8 cellular contexts compared by ENCODE assay signal in the genomic region with DNA sequence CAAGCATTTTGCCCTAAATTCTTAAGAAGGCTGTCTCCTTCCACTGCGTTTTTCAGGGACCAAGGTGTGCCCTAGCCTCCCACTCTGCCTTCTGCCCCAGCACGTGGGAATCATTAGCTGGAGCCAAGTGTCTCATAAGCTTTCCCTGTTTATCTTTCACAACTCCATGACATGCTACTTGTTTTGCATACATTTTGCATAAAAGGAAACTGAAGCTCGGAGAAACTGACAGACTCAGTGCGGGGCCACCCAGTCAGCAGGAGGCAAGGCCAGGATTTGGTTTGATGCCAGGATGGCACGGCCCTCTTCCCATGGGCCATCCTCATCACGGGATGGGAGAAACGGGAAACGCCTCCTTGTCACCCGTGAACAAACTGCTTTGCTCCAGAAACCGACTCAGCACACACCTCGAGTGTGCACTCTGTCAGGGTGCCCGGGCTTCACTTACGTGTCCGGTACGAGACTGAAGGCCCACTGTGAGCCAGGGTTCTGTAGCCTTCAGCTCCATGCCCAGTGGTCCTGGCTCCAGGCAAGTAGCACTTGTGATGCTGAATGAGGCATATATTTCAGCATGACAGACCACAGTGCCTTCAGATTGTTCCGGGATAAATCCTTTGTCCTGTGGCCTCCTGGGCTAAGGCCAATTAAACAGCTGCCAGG. TPM values are rescaled to one million over a fixed set of nuclear protein-coding genes. Genes with fewer than 3 reads are reported as not detected.
A peak's percentile ranks its signal among the peaks of the same experiment; 100 is the strongest.
DNase-seq lines count a peak whose midpoint lies in the region; ATAC-seq, FAIRE-seq and TF ChIP-seq lines count a peak whose summit lies in the region.

No MANE protein-coding gene starts in this region.

- CTCF ChIA-PET in Panc1 (lab: Charles Lee), result interaction anchor here (0.6 kb wide), 1 partner anchor 19 kb away, joined by 3 read pairs; no protein-coding TSS in a partner anchor

- peaks cover 20% of the 10 kb centered on the region for H3K4me1 ChIP-seq in Panc1 (ENCODE audit: control insufficient read depth, insufficient read depth, low read length)
- H3K4me1 ChIP-seq in kidney (ENCODE audit: control insufficient read depth in 1 of 2, insufficient read depth in 1 of 2, low read depth in 1 of 2, low read length in 2 of 2), result peaks cover 14 to 21% of the 10 kb centered on the region in 2 donors
- peaks cover 0 to 69% (median 13%) of the 10 kb centered on the region in 6 donors for H3K4me1 ChIP-seq in spleen
- H3K4me1 ChIP-seq in tibial artery, result peaks cover 0 to 9% (median 0%) of the 10 kb centered on the region in 4 donors

- intact Hi-C loops in Panc1 (cut with micrococcal nuclease; ENCODE audit: unreplicated experiment), result no loop called here
- intact Hi-C loops in kidney (cut with DNase I), result no loop called here
- intact Hi-C loops in spleen (cut with DNase I; ENCODE audit: low total_unique reads), result no loop called here
- intact Hi-C loops in tibial artery (cut with DNase I; ENCODE audit: low total_unique reads), result no loop called here

- peaks cover 15% of the 10 kb centered on the region; the same call in 1 of the 2 replicates for H3K9me3 ChIP-seq in Panc1 (ENCODE audit: control insufficient read depth, insufficient read depth, low read depth, low read length)
- no peaks in the 10 kb centered on the region for H3K9me3 ChIP-seq in kidney (ENCODE audit: control insufficient read depth in 1 of 2, low read length in 2 of 2)
- H3K9me3 ChIP-seq in spleen, result peaks cover 0 to 26% (median 24%) of the 10 kb centered on the region in 8 donors
- peaks cover 3 to 20% (median 15%) of the 10 kb centered on the region in 3 donors for H3K9me3 ChIP-seq in tibial artery

- DNase-seq in NCI-H1694 treated with DMSO at 0.1 percent for 48 hours (lab: John Stamatoyannopoulos, UW) (peak; percentile 69), NCI-H1694 (lab: John Stamatoyannopoulos, UW) (no peak), Panc1 (ENCODE audit: low read depth, low spot score) (no peak), kidney (peak; percentile 64), spleen (peak; percentile 77), 8988T (no peak), tibial artery (no peak), HCEC 1CT (no peak)

- ATAC-seq in Panc1, result peak; percentile 45

- WGBS in spleen, 5 donors, result 34 to 70% (median 47%) methylated on average over 16 of the region's 16 CpGs

- H3K27me3 ChIP-seq in Panc1 (ENCODE audit: control insufficient read depth, insufficient read depth, low read length), result 0 out of 2 replicates have a peak, but pooled peaks cover 2% of the 10 kb centered on the region
- peaks cover 0 to 70% (median 0%) of the 10 kb centered on the region in 7 donors for H3K27me3 ChIP-seq in spleen (replicated peaks in 1 of 7)
- H3K27me3 ChIP-seq in tibial artery, result peaks cover 0 to 37% of the 10 kb centered on the region in 2 donors

- in situ Hi-C loops in Panc1 (cut with HindIII; ENCODE audit: low pct_unique_long_range_greater_than_20kb, low sequenced_read_pairs), result loop anchor here (10.0 kb wide), 1 partner anchor 52 kb away; no protein-coding TSS in a partner anchor

- no TSS peak for BruUV-seq in Panc1 (replicated peaks; lab: Mats Ljungman, UMichigan)

- no peak for TF ChIP-seq POLR2A in spleen (IDR thresholded peaks at IDR 0.05)

- FAIRE-seq in kidney (lab: Jason Lieb, UNC), result no peak

- H3K36me3 ChIP-seq in Panc1 (ENCODE audit: control insufficient read depth, insufficient read depth, low read length), result no peaks in the 10 kb centered on the region
- H3K36me3 ChIP-seq in kidney (ENCODE audit: control insufficient read depth in 1 of 2, insufficient read depth in 2 of 2, low read length in 2 of 2), result no peaks in the 10 kb centered on the region
- H3K36me3 ChIP-seq in spleen, result no peaks in the 10 kb centered on the region
- no peaks in the 10 kb centered on the region for H3K36me3 ChIP-seq in tibial artery

- no peak for TF ChIP-seq CTCF in Panc1 (IDR thresholded peaks at IDR 0.05)
- TF ChIP-seq CTCF in kidney (IDR thresholded peaks at IDR 0.05; ENCODE audit: borderline replicate concordance, extremely low read depth, insufficient read depth), result no peak
- no peak for TF ChIP-seq CTCF in spleen (IDR thresholded peaks at IDR 0.05 in 8 of 11, conservative IDR thresholded peaks at IDR 0.05 in 3 of 11)
- no peak for TF ChIP-seq CTCF in tibial artery (IDR thresholded peaks at IDR 0.05)

- H3K4me3 ChIP-seq in Panc1 (ENCODE audit: low read depth in 2 of 2, low read length in 2 of 2) (no peak overlapping the region), kidney (ENCODE audit: low read length in 2 of 2) (no peak overlapping the region), spleen (peak overlapping the region in 2 of 8 donors; percentile 18 to 41), tibial artery (no peak overlapping the region)

- H3K27ac ChIP-seq in Panc1 (ENCODE audit: low read length) (no peak overlapping the region), kidney (ENCODE audit: low read depth in 2 of 2, low read length in 2 of 2) (peak overlapping the region; percentile 1 to 60), spleen (peak overlapping the region in 7 of 8 donors; percentile 67 to 94 (median 87)), tibial artery (no peak overlapping the region)

- POLR2A ChIA-PET in Panc1 (lab: Charles Lee), result no interaction called here

- H3K9ac ChIP-seq in kidney (ENCODE audit: low read length in 2 of 2), result no peak overlapping the region

RNA-seq across cellular contexts. Expression of a gene that starts 9.6 kb away (rescaled TPM):
- 1.6 TPM for total RNA-seq in Panc1 (2021; ENCODE audit: unreplicated experiment)
- 1.4 TPM for polyA plus RNA-seq in Panc1 (2012; ENCODE audit: insufficient read length)
- total RNA-seq in kidney, result 7.1 TPM
- polyA plus RNA-seq in kidney (ENCODE audit: insufficient read depth, low read depth, low replicate concordance), result 6.6 TPM
- 10 to 100 TPM; 15.5 to 27.7 (median 18.3) TPM for total RNA-seq in spleen
- 10 to 100 TPM in 1 of 3 donors, 1 to 10 TPM in 2; 7.4 to 19.8 (median 9.1) TPM for polyA plus RNA-seq in spleen

Comparison
In these comparisons a context has a peak if more than half of its experiments do, and no peak if none do; other contexts are left out.
1. DNase-seq: peak in NCI-H1694 treated with DMSO at 0.1 percent for 48 hours (single experiment), kidney (single experiment) and spleen (single experiment); none in NCI-H1694 (single experiment), Panc1 (single experiment), 8988T (single experiment), tibial artery (0 of 2) and HCEC 1CT (single experiment).
2. H3K27ac ChIP-seq: peak in kidney (2 of 2) and spleen (7 of 8); none in Panc1 (single experiment) and tibial artery (0 of 2).